Comparison of ENCODE assay signal across 8 cellular contexts in the genomic region with DNA sequence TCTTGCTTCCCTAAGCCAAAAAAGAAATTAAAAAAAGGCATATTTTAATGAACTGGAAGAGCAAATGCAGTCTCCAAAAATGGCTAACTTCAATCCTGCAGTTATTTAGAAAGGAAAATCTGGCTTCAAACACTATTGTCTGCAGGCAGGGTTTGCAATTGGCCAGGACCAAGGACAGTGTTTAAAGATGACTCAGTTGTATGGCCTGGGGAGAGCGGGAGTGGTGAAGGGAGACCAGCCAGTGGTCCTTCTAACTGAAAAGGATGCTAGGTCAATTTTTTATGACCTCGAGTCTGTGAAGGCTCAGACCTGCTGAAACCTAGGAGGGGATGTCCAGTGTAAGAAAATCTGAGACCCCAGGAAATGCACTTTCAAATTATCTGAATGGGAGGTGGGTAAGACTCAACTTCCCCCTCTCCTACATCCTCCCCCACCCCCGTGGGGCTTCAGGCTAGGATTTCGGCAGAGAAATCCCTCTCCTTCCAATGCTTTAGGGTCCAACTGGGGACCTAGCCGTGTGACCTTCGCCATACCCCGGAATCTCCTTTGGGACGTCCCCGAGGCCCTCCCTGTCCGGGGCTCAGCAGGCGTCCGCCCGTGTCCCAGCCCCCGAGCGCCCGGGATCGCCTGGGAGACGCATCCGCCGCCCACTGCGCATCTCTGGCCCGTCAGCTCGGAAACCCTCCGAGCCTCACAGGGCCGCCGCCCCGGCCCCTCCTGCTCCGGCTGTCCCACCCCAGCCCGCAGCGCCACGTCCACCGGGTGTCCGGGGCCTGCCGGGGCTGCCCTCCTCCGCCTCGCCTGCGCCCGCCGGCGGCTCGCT. TPM values are rescaled to one million over a fixed set of nuclear protein-coding genes. Genes with fewer than 3 reads are reported as not detected.
DNase-seq lines count a peak whose midpoint lies in the region; ATAC-seq and TF ChIP-seq lines count a peak whose summit lies in the region.

No MANE protein-coding gene starts in this region.

- peak; percentile 35 for ATAC-seq in GM19324 (IDR thresholded peaks at IDR 0.05; ENCODE audit: low FRiP score, unreplicated experiment)
- peak; percentile 34 for ATAC-seq in HG03442 (IDR thresholded peaks at IDR 0.05; ENCODE audit: unreplicated experiment)
- ATAC-seq in SK-N-SH treated with all-trans-retinoic acid at 6 μM for 48 hours: peak; percentile 78
- peak; percentile 71 for ATAC-seq in aorta (ENCODE audit: low FRiP score)

- no peak overlapping the region for H3K9ac ChIP-seq in muscle layer of colon (ENCODE audit: low read length)

- H3K36me3 ChIP-seq in muscle layer of colon (ENCODE audit: insufficient read depth, low read length) (no peaks in the 10 kb centered on the region), aorta (ENCODE audit: control insufficient read depth in 1 of 2, insufficient read depth in 2 of 2, low read length in 1 of 2) (no peaks in the 10 kb centered on the region)

- H3K4me1 ChIP-seq in muscle layer of colon (ENCODE audit: insufficient read depth, low read length): peaks cover 8% of the 10 kb centered on the region
- H3K4me1 ChIP-seq in aorta (ENCODE audit: control insufficient read depth in 1 of 2, insufficient read depth in 2 of 2, low read length in 2 of 2): no peaks in the 10 kb centered on the region

- in situ Hi-C loops in Caki2 (cut with HindIII; ENCODE audit: low pct_unique_long_range_greater_than_20kb, low sequenced_read_pairs): no loop called here

- H3K27me3 ChIP-seq in muscle layer of colon (ENCODE audit: control insufficient read depth in 1 of 2, insufficient read depth in 2 of 2, low read length in 2 of 2) (no peaks in the 10 kb centered on the region), aorta (ENCODE audit: control insufficient read depth in 1 of 2, insufficient read depth in 2 of 2, low read length in 1 of 2) (no peaks in the 10 kb centered on the region)

- H3K4me3 ChIP-seq in muscle layer of colon (ENCODE audit: low read depth in 1 of 2, low read length in 2 of 2): peak overlapping the region; percentile 15 to 21
- H3K4me3 ChIP-seq in aorta (ENCODE audit: low read length in 2 of 2): peak overlapping the region; percentile 59 to 64

- intact Hi-C loops in aorta (cut with DNase I): no loop called here

- H3K27ac ChIP-seq in muscle layer of colon (ENCODE audit: low read depth, low read length) (no peak overlapping the region), aorta (ENCODE audit: low read depth in 1 of 2, low read length in 2 of 2) (no peak overlapping the region)

- 1% methylated on average over 33 to 41 of the region's 41 CpGs for WGBS in aorta, 2 donors

- no peaks in the 10 kb centered on the region for H3K9me3 ChIP-seq in muscle layer of colon (ENCODE audit: low read length)
- no peaks in the 10 kb centered on the region for H3K9me3 ChIP-seq in aorta (ENCODE audit: control insufficient read depth, low read length)

- peak; percentile 58 for DNase-seq in Caki2 (ENCODE audit: low read depth)
- DNase-seq in epidermal melanocyte (ENCODE audit: insufficient read length, low spot score): peak; percentile 50
- peak in 1 of 2 donors; percentile 79 for DNase-seq in aorta
- DNase-seq in NCI-H128 (lab: John Stamatoyannopoulos, UW; ENCODE audit: unreplicated experiment): no peak

TF ChIP-seq in SK-N-SH treated with all-trans-retinoic acid at 6 μM for 48 hours, 23 proteins besides CTCF, POLR2A, EP300 and RAD21:
- TF ChIP-seq SNAI2 (CRISPR knock-in tag; IDR thresholded peaks at IDR 0.05) (0 out of 2 replicates have a peak, but pooled peaks have one; percentile 41), CSRNP3 (CRISPR knock-in tag; IDR thresholded peaks at IDR 0.05) (no peak)

RNA-seq across cellular contexts. Expression of gene RIMKLA, which starts 0.6 kb away (rescaled TPM):
- total RNA-seq in Caki2 (2014; rRNA removed; shearing (Covaris generic); ENCODE audit: low replicate concordance): 7.8 and 11.5 TPM in 2 replicates
- total RNA-seq in aorta: 1 to 10 TPM in 1 of 2 donors, under 1 TPM in 1; 0.06 to 1.3 TPM
- polyA plus RNA-seq in aorta: under 1 TPM; 0.25 to 0.54 TPM

RNA-seq across cellular contexts. Expression of gene FOXJ3, which starts 45.0 kb away (rescaled TPM):
- total RNA-seq in Caki2 (2014; rRNA removed; shearing (Covaris generic); ENCODE audit: low replicate concordance): 17.0 and 22.6 TPM in 2 replicates
- total RNA-seq in aorta: 10 to 100 TPM; 44.4 to 64.2 TPM
- polyA plus RNA-seq in aorta: 10 to 100 TPM in 1 of 2 donors, 1 to 10 TPM in 1; 9.6 to 17.1 TPM
